In genomic region chr1:212007178-212007577, GRCh38 we compare ENCODE assay signal across 32 cellular contexts. TPM values are rescaled to one million over a fixed set of nuclear protein-coding genes. Genes with fewer than 3 reads are reported as not detected.
"Had no signal": no experiment of that assay in that cellular context is flagged by ENCODE, and none has a peak within 500 bp of the region (broad histone marks: within the 10 kb centered on the region; RNA-seq: fewer than 3 reads in every experiment).

No MANE protein-coding gene starts in this region.

- H3K9me3 ChIP-seq: ascending aorta had no signal

- H3K27ac ChIP-seq: ascending aorta, cardiac muscle cell, WERI-Rb-1 had no signal

- H3K4me3 ChIP-seq: ascending aorta, cardiac muscle cell had no signal

- DNase-seq: activated CD4-positive, alpha-beta memory T cell treated with anti-CD3 and anti-CD28 coated beads, Interleukin-2, amount 10 ng/mL, durations not matched to agents 7 days and 5 days; activated CD4-positive, alpha-beta T cell treated with anti-CD3 and anti-CD28 coated beads for 1 hour; activated CD4-positive, alpha-beta T cell treated with anti-CD3 and anti-CD28 coated beads for 36 hours; activated CD4-positive, alpha-beta T cell treated with anti-CD3 and anti-CD28 coated beads for 48 hours; activated CD4-positive, alpha-beta T cell treated with anti-CD3 and anti-CD28 coated beads, Interleukin-2, amount 10 ng/mL, durations not matched to agents 7 days and 5 days; activated CD4-positive, alpha-beta T cell treated with anti-CD3 and anti-CD28 coated beads, Interleukin-2, amount 50 U/mL, for 48 hours; activated CD4-positive, CD25-positive, alpha-beta regulatory T cell; activated CD8-positive, alpha-beta memory T cell treated with anti-CD3 and anti-CD28 coated beads for 24 hours; activated CD8-positive, alpha-beta memory T cell treated with anti-CD3 and anti-CD28 coated beads, Interleukin-2, amount 10 ng/mL, durations not matched to agents 7 days and 5 days; activated CD8-positive, alpha-beta memory T cell treated with anti-CD3 and anti-CD28 coated beads, Interleukin-2, amount 50 U/mL, for 48 hours; activated CD8-positive, alpha-beta T cell treated with anti-CD3 and anti-CD28 coated beads, Interleukin-2, amount 10 ng/mL, durations not matched to agents 7 days and 5 days; activated effector memory CD4-positive, alpha-beta T cell treated with Interleukin-2 at 50 U/mL for 16 hours; activated gamma-delta T cell; activated naive CD4-positive, alpha-beta T cell treated with anti-CD3 and anti-CD28 coated beads, Interleukin-2, amount 10 ng/mL, durations not matched to agents 7 days and 5 days; activated naive CD4-positive, alpha-beta T cell treated with Interleukin-2 at 50 U/mL for 16 hours; activated naive CD8-positive, alpha-beta T cell treated with anti-CD3 and anti-CD28 coated beads, Interleukin-2, amount 10 ng/mL, durations not matched to agents 7 days and 5 days; activated naive CD8-positive, alpha-beta T cell treated with anti-CD3 and anti-CD28 coated beads, Interleukin-2, amount 50 U/mL, for 24 hours; activated T-cell treated with anti-CD3 and anti-CD28 coated beads, Interleukin-2, amount 50 U/mL, for 24 hours; activated T-cell treated with anti-CD3 and anti-CD28 coated beads, Interleukin-2, amount 50 U/mL, for 48 hours; amygdala; anterior cingulate cortex; caudate nucleus; cerebellar nuclear complex; T-helper 1 cell; T-helper 2 cell; T-helper 9 cell; WERI-Rb-1 had no signal

- FAIRE-seq: bronchial epithelial cell had no signal

- H3K4me1 ChIP-seq: ascending aorta had no signal

- H3K27me3 ChIP-seq: ascending aorta, cardiac muscle cell had no signal

- ATAC-seq: activated CD4-positive, alpha-beta T cell treated with anti-CD3 and anti-CD28 coated beads for 36 hours; activated CD4-positive, CD25-positive, alpha-beta regulatory T cell treated with anti-CD3 and anti-CD28 coated beads, Interleukin-2, amount 50 U/mL, for 24 hours; activated CD8-positive, alpha-beta memory T cell treated with anti-CD3 and anti-CD28 coated beads, Interleukin-2, amount 10 ng/mL, durations not matched to agents 7 days and 5 days; activated CD8-positive, alpha-beta T cell treated with anti-CD3 and anti-CD28 coated beads, Interleukin-2, amount 10 ng/mL, durations not matched to agents 7 days and 5 days; activated naive CD8-positive, alpha-beta T cell treated with anti-CD3 and anti-CD28 coated beads, Interleukin-2, amount 50 U/mL, for 24 hours; WTC11 had no signal

RNA-seq across cellular contexts. Expression of gene DTL, which starts 28.4 kb away (rescaled TPM):
- total RNA-seq: ascending aorta had no signal
